Comparison of ENCODE assay signal across 8 cellular contexts in the genomic region with DNA sequence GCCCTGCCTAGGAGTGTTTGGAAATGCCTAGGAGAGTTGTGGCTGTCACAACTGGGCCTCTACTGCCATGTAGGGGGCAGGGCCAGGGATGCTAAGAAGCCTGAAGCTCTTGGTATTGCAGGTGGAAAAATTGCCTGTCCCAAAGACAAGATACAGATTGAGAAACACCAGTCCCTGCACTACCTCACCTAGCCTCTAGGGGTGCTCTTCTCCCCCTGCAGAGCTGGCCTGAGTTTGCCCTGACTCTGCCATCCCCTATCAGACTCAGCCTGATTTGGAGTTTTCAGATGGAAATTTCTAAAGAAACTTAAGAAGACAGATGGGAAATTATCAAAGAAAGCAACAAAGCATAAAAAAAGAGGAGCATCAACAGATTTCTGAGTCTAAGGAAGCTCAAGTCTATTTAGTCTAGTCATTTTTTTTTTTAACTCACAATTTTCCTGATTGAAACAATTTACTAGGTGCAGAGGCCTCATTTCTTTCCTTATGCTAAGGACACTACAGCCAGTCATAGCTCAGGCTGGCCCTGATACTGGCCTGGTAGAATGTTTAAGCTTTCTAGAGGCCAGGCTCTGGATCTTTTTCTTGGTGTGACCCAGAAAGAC.
DNase-seq lines count a peak whose midpoint lies in the region; ATAC-seq and TF ChIP-seq lines count a peak whose summit lies in the region.

No MANE protein-coding gene starts in this region.

- H3K4me3 Mint-ChIP-seq in GM23338 (no peak overlapping the region), neural progenitor cell (no peak overlapping the region)

- H3K79me2 ChIP-seq in GM23338 (replicated peaks; ENCODE audit: insufficient read depth) (no peaks in the 10 kb centered on the region), fibroblast of lung (ENCODE audit: control insufficient read depth, insufficient read depth, low read length) (no peaks in the 10 kb centered on the region), neural progenitor cell (ENCODE audit: low read depth) (no peaks in the 10 kb centered on the region)

- H3K27me3 ChIP-seq in GM23338 (ENCODE audit: insufficient read depth) = no peaks in the 10 kb centered on the region
- peaks cover 13% of the 10 kb centered on the region for H3K27me3 ChIP-seq in fibroblast of lung (ENCODE audit: control insufficient read depth, insufficient read depth, low read length)
- H3K27me3 ChIP-seq in neural progenitor cell = no peaks in the 10 kb centered on the region

- H2AFZ ChIP-seq in GM23338 (no peak overlapping the region), fibroblast of lung (ENCODE audit: low read length) (no peak overlapping the region), neural progenitor cell (replicated peaks) (no peak overlapping the region)

- H3K27me3 Mint-ChIP-seq in GM23338 (ENCODE audit: insufficient read depth, low read depth, poor library complexity) (peaks cover 5% of the 10 kb centered on the region), neural progenitor cell (ENCODE audit: insufficient read depth, low read depth) (peaks cover 15% of the 10 kb centered on the region)

- H3K9ac ChIP-seq in fibroblast of lung (ENCODE audit: insufficient read depth, low read length) (no peak overlapping the region), neural progenitor cell (no peak overlapping the region)

- H3K4me3 ChIP-seq in GM23338 (no peak overlapping the region), fibroblast of lung (replicated peaks in 1 of 4; ENCODE audit: control extremely low read depth in 1 of 4, insufficient read depth in 1 of 4, low read depth in 3 of 4, low read length in 4 of 4) (no peak overlapping the region), neural progenitor cell (no peak overlapping the region)

- H3K4me1 ChIP-seq in GM23338 (ENCODE audit: insufficient read depth) (peaks cover 15% of the 10 kb centered on the region), fibroblast of lung (ENCODE audit: control insufficient read depth, extremely low read depth, insufficient read depth, low read length) (no peaks in the 10 kb centered on the region), neural progenitor cell (peaks cover 3% of the 10 kb centered on the region)

- H3K27ac ChIP-seq in GM23338 (ENCODE audit: low read depth) = no peak overlapping the region
- H3K27ac ChIP-seq in fibroblast of lung (ENCODE audit: insufficient read depth, low read length) = no peak overlapping the region
- no peak overlapping the region for H3K27ac ChIP-seq in neural progenitor cell

- H3K4me1 Mint-ChIP-seq in GM23338 (peaks cover 21% of the 10 kb centered on the region), neural progenitor cell (peaks cover 15% of the 10 kb centered on the region)

- H3K9me3 Mint-ChIP-seq in GM23338 (peaks cover 4% of the 10 kb centered on the region; the same call in 1 of the 3 replicates), neural progenitor cell (peaks cover 3% of the 10 kb centered on the region)

- peaks cover 2% of the 10 kb centered on the region; the same call in 1 of the 3 replicates for H3K36me3 Mint-ChIP-seq in GM23338 (ENCODE audit: low read depth)
- no peaks in the 10 kb centered on the region for H3K36me3 Mint-ChIP-seq in neural progenitor cell

- H3K9me3 ChIP-seq in fibroblast of lung (ENCODE audit: control insufficient read depth, insufficient read depth, low read depth, low read length) (no peaks in the 10 kb centered on the region), neural progenitor cell (ENCODE audit: low read depth) (no peaks in the 10 kb centered on the region)

- H3K9me2 ChIP-seq in GM23338 (ENCODE audit: insufficient read depth) = no peaks in the 10 kb centered on the region

- H3K4me2 ChIP-seq in GM23338 (no peak overlapping the region), fibroblast of lung (ENCODE audit: extremely low read depth, insufficient read depth, low read length) (no peak overlapping the region), neural progenitor cell (no peak overlapping the region)

- H3K27ac Mint-ChIP-seq in GM23338 (no peak overlapping the region), neural progenitor cell (no peak overlapping the region)

- TF ChIP-seq CTCF in GM23338 (conservative IDR thresholded peaks at IDR 0.05; ENCODE audit: low read depth in 2 of 2) (peak; percentile 86 to 91), fibroblast of lung (conservative IDR thresholded peaks at IDR 0.05 in 1 of 2, IDR thresholded peaks at IDR 0.05 in 1 of 2; ENCODE audit: low read depth in 1 of 2, low read length in 2 of 2) (peak; percentile 94 to 100), neural progenitor cell (IDR thresholded peaks at IDR 0.05) (peak; percentile 89)

- H3F3A ChIP-seq in GM23338 (replicated peaks; ENCODE audit: low read depth) (no peaks in the 10 kb centered on the region), neural progenitor cell (ENCODE audit: low read depth) (no peaks in the 10 kb centered on the region)

- H4K20me1 ChIP-seq in GM23338 (replicated peaks; ENCODE audit: insufficient read depth) = no peaks in the 10 kb centered on the region
- H4K20me1 ChIP-seq in fibroblast of lung (ENCODE audit: control insufficient read depth, extremely low read depth, insufficient read depth, low read length) = no peaks in the 10 kb centered on the region
- H4K20me1 ChIP-seq in neural progenitor cell (ENCODE audit: low read depth) = no peaks in the 10 kb centered on the region

- ATAC-seq in GM23338 (peak; percentile 89), HG02610 (IDR thresholded peaks at IDR 0.05; ENCODE audit: unreplicated experiment) (no peak)

- DNase-seq in AG20443 (ENCODE audit: low spot score) (peak; percentile 70), GM23338 (ENCODE audit: low spot score) (peak; percentile 79), NOMO-1 (lab: John Stamatoyannopoulos, UW; ENCODE audit: unreplicated experiment in 2 of 2) (peak; percentile 4 to 35), fibroblast of lung (ENCODE audit: low read depth in 2 of 2) (peak; percentile 32 to 42), neural progenitor cell (ENCODE audit: low spot score) (peak; percentile 70), ureter (ENCODE audit: low spot score) (peak; percentile 56)
- DNase-seq in activated CD8-positive, alpha-beta memory T cell treated with anti-CD3 and anti-CD28 coated beads, Interleukin-2, amount 50 U/mL, for 4 hours = peak; percentile 58

- H3K36me3 ChIP-seq in GM23338 (ENCODE audit: insufficient read depth) (no peaks in the 10 kb centered on the region; the same call in 1 of the 2 replicates), fibroblast of lung (ENCODE audit: control insufficient read depth, insufficient read depth, low read length) (no peaks in the 10 kb centered on the region), neural progenitor cell (no peaks in the 10 kb centered on the region)

TF ChIP-seq in GM23338, 12 proteins besides CTCF, POLR2A, EP300 and RAD21 (continues in another document):
- TF ChIP-seq, protein P1, sequence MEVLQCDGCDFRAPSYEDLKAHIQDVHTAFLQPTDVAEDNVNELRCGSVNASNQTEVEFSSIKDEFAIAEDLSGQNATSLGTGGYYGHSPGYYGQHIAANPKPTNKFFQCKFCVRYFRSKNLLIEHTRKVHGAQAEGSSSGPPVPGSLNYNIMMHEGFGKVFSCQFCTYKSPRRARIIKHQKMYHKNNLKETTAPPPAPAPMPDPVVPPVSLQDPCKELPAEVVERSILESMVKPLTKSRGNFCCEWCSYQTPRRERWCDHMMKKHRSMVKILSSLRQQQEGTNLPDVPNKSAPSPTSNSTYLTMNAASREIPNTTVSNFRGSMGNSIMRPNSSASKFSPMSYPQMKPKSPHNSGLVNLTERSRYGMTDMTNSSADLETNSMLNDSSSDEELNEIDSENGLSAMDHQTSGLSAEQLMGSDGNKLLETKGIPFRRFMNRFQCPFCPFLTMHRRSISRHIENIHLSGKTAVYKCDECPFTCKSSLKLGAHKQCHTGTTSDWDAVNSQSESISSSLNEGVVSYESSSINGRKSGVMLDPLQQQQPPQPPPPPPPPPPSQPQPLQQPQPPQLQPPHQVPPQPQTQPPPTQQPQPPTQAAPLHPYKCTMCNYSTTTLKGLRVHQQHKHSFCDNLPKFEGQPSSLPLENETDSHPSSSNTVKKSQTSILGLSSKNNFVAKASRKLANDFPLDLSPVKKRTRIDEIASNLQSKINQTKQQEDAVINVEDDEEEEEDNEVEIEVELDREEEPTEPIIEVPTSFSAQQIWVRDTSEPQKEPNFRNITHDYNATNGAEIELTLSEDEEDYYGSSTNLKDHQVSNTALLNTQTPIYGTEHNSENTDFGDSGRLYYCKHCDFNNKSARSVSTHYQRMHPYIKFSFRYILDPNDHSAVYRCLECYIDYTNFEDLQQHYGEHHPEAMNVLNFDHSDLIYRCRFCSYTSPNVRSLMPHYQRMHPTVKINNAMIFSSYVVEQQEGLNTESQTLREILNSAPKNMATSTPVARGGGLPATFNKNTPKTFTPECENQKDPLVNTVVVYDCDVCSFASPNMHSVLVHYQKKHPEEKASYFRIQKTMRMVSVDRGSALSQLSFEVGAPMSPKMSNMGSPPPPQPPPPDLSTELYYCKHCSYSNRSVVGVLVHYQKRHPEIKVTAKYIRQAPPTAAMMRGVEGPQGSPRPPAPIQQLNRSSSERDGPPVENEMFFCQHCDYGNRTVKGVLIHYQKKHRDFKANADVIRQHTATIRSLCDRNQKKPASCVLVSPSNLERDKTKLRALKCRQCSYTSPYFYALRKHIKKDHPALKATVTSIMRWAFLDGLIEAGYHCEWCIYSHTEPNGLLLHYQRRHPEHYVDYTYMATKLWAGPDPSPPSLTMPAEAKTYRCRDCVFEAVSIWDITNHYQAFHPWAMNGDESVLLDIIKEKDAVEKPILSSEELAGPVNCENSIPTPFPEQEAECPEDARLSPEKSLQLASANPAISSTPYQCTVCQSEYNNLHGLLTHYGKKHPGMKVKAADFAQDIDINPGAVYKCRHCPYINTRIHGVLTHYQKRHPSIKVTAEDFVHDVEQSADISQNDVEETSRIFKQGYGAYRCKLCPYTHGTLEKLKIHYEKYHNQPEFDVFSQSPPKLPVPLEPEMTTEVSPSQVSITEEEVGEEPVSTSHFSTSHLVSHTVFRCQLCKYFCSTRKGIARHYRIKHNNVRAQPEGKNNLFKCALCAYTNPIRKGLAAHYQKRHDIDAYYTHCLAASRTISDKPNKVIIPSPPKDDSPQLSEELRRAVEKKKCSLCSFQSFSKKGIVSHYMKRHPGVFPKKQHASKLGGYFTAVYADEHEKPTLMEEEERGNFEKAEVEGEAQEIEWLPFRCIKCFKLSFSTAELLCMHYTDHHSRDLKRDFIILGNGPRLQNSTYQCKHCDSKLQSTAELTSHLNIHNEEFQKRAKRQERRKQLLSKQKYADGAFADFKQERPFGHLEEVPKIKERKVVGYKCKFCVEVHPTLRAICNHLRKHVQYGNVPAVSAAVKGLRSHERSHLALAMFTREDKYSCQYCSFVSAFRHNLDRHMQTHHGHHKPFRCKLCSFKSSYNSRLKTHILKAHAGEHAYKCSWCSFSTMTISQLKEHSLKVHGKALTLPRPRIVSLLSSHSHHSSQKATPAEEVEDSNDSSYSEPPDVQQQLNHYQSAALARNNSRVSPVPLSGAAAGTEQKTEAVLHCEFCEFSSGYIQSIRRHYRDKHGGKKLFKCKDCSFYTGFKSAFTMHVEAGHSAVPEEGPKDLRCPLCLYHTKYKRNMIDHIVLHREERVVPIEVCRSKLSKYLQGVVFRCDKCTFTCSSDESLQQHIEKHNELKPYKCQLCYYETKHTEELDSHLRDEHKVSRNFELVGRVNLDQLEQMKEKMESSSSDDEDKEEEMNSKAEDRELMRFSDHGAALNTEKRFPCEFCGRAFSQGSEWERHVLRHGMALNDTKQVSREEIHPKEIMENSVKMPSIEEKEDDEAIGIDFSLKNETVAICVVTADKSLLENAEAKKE (CRISPR knock-in tag; IDR thresholded peaks at IDR 0.05) = no peak

Comparison
In these comparisons a context has a peak if more than half of its experiments do, and no peak if none do; other contexts are left out.
1. DNase-seq: peak in every context shown above with its lines; median percentile 79 in GM23338; 70 in AG20443; 70 in neural progenitor cell; 58 in activated CD8-positive, alpha-beta memory T cell treated with anti-CD3 and anti-CD28 coated beads, Interleukin-2, amount 50 U/mL, for 4 hours; 56 in ureter; 37 in fibroblast of lung; 20 in NOMO-1.